18 cellular contexts compared by ENCODE assay signal in genomic region chrX:27254663-27255062, GRCh38.
DNase-seq lines count a peak whose midpoint lies in the region; ATAC-seq and TF ChIP-seq lines count a peak whose summit lies in the region.
"Had no signal": no experiment of that assay in that cellular context is flagged by ENCODE, and none has a peak within 500 bp of the region (broad histone marks: within the 10 kb centered on the region; RNA-seq: fewer than 3 reads in every experiment).

No MANE protein-coding gene starts in this region.

- peak overlapping the region; percentile 50 for H3K4me2 ChIP-seq in KMS-11

- DNase-seq in NB4 (ENCODE audit: low read depth), result peak; percentile 80
- DNase-seq in SIG-M5 (lab: John Stamatoyannopoulos, UW), result peak; percentile 13
- DNase-seq in upper lobe of right lung, result no peak
- no peak for DNase-seq in AG08396 (ENCODE audit: low spot score)
- DNase-seq in globus pallidus (ENCODE audit: low spot score), result no peak
- DNase-seq: Caco-2; H9; NCI-H1048; NCI-H1436; NCI-H2029 treated with DMSO at 0.1 percent for 48 hours; NCI-H2171; NCI-H526 treated with DMSO at 0.1 percent for 48 hours; NK-92 treated with Interleukin-12 subunit alpha and Interleukin-12 subunit beta, amount 100 ng/mL, for 24 hours; SW 1271 had no signal

- H4K20me1 ChIP-seq in KMS-11 (ENCODE audit: insufficient read depth), result no peaks in the 10 kb centered on the region

- no peak overlapping the region for H2AFZ ChIP-seq in KMS-11 (ENCODE audit: low read depth)

- ATAC-seq in upper lobe of right lung (peak; percentile 27), GM21367 (IDR thresholded peaks at IDR 0.05; ENCODE audit: unreplicated experiment) (no peak)

- no peaks in the 10 kb centered on the region for H3K9me3 ChIP-seq in upper lobe of right lung
- H3K9me3 ChIP-seq: Caco-2, SJSA1 had no signal

- TF ChIP-seq POLR2A in NB4 (IDR thresholded peaks at IDR 0.05; ENCODE audit: extremely low read depth, insufficient read length), result no peak

- intact Hi-C loops in upper lobe of right lung (cut with DNase I), result no loop called here

- H3K36me3 ChIP-seq in KMS-11 (ENCODE audit: insufficient read depth) (no peaks in the 10 kb centered on the region), upper lobe of right lung (no peaks in the 10 kb centered on the region)
- H3K36me3 ChIP-seq: SJSA1 had no signal

- no peak overlapping the region for H3K4me3 ChIP-seq in KMS-11 (IDR thresholded peaks at IDR 0.05; ENCODE audit: insufficient read depth, low read depth, low read length)
- H3K4me3 ChIP-seq in NB4 (ENCODE audit: low read depth, low read length), result no peak overlapping the region
- no peak overlapping the region for H3K4me3 ChIP-seq in upper lobe of right lung
- H3K4me3 ChIP-seq: SJSA1 had no signal

- TF ChIP-seq CTCF in KMS-11 (conservative IDR thresholded peaks at IDR 0.05; ENCODE audit: low read depth, low read length) (no peak), NB4 (IDR thresholded peaks at IDR 0.05; ENCODE audit: low read depth, low read length) (no peak), upper lobe of right lung (IDR thresholded peaks at IDR 0.05) (no peak)

- H3K27ac ChIP-seq in KMS-11 (no peak overlapping the region), upper lobe of right lung (no peak overlapping the region)
- H3K27ac ChIP-seq: C4-2B, SJSA1 had no signal

- H3K27me3 ChIP-seq in KMS-11 (ENCODE audit: insufficient read depth, low read depth) (no peaks in the 10 kb centered on the region), upper lobe of right lung (no peaks in the 10 kb centered on the region)
- H3K27me3 ChIP-seq: SJSA1 had no signal

- H3K79me2 ChIP-seq in KMS-11 (ENCODE audit: insufficient read depth, low read depth), result no peaks in the 10 kb centered on the region

- H3K4me1 ChIP-seq in KMS-11 (ENCODE audit: low read depth, poor library complexity, severe bottlenecking), result peaks cover 39% of the 10 kb centered on the region
- no peaks in the 10 kb centered on the region for H3K4me1 ChIP-seq in upper lobe of right lung
- H3K4me1 ChIP-seq: Caco-2, SJSA1 had no signal

- no peak overlapping the region for H3K9ac ChIP-seq in KMS-11

Comparison
In these comparisons a context has a peak if more than half of its experiments do, and no peak if none do; other contexts are left out.
1. DNase-seq: peak in NB4 (single experiment) and SIG-M5 (single experiment); none in upper lobe of right lung (single experiment), AG08396 (single experiment) and globus pallidus (single experiment).